ENCODE assay signal across 10 cellular contexts in genomic region chr1:224616761-224617409, GRCh38. TPM values are rescaled to one million over a fixed set of nuclear protein-coding genes. Genes with fewer than 3 reads are reported as not detected.
DNase-seq lines count a peak whose midpoint lies in the region; ATAC-seq, FAIRE-seq and TF ChIP-seq lines count a peak whose summit lies in the region.
"Had no signal": no experiment of that assay in that cellular context is flagged by ENCODE, and none has a peak within 500 bp of the region (broad histone marks: within the 10 kb centered on the region; RNA-seq: fewer than 3 reads in every experiment).

No MANE protein-coding gene starts in this region.

- H3K9ac ChIP-seq in HUES48 (ENCODE audit: low read depth, low read length), result no peak overlapping the region; the same call in 1 of the 2 replicates

- peak overlapping the region in 1 of 2 donors; percentile 47 for H3K27ac Mint-ChIP-seq in natural killer cell

- ATAC-seq in natural killer cell, result peak in 2 of 3 donors; percentile 9 to 18
- ATAC-seq in GM19463 (IDR thresholded peaks at IDR 0.05; ENCODE audit: unreplicated experiment), result no peak

- CTCF ChIA-PET in BJ (lab: Yijun Ruan, JAX), result interaction anchor here (1.8 kb wide), 1 partner anchor 27 kb away, joined by 6 read pairs; no protein-coding TSS in a partner anchor

- peaks cover 53 to 68% of the 10 kb centered on the region in 2 donors for H3K27me3 Mint-ChIP-seq in natural killer cell (ENCODE audit: low read depth in 2 of 2)

- H3K27ac ChIP-seq in HUES48 (ENCODE audit: low read depth, low read length), result no peak overlapping the region
- no peak overlapping the region for H3K27ac ChIP-seq in breast epithelium

- H3K27me3 ChIP-seq in BJ (ENCODE audit: control insufficient read depth, insufficient read depth, low read length) (peaks cover 7% of the 10 kb centered on the region), HUES48 (ENCODE audit: control insufficient read depth, insufficient read depth, low read length) (peaks cover 73% of the 10 kb centered on the region), breast epithelium (peaks cover 2 to 29% of the 10 kb centered on the region in 2 donors)

- TF ChIP-seq CTCF in BJ (IDR thresholded peaks at IDR 0.05; ENCODE audit: insufficient read depth, low read depth, low read length) (no peak), breast epithelium (IDR thresholded peaks at IDR 0.05) (no peak), natural killer cell (IDR thresholded peaks at IDR 0.05) (no peak)

- no peaks in the 10 kb centered on the region for H3K9me3 ChIP-seq in HUES48 (ENCODE audit: control insufficient read depth, insufficient read depth, low read length)
- no peaks in the 10 kb centered on the region for H3K9me3 ChIP-seq in breast epithelium

- TF ChIP-seq POLR2A in breast epithelium (IDR thresholded peaks at IDR 0.05), result no peak

- POLR2A ChIA-PET in BJ (lab: Charles Lee), result no interaction called here

- no peaks in the 10 kb centered on the region for H3K36me3 ChIP-seq in BJ (ENCODE audit: control insufficient read depth, insufficient read depth, low read length)
- no peaks in the 10 kb centered on the region for H3K36me3 ChIP-seq in HUES48 (ENCODE audit: control insufficient read depth, insufficient read depth, low read length)
- no peaks in the 10 kb centered on the region for H3K36me3 ChIP-seq in breast epithelium

- intact Hi-C loops in breast epithelium (cut with DNase I; ENCODE audit: low total_unique reads), result no loop called here
- intact Hi-C loops in natural killer cell (cut with micrococcal nuclease), result no loop called here

- H3K9me3 Mint-ChIP-seq in natural killer cell, result peaks cover 2% of the 10 kb centered on the region in 2 donors

- no peak for FAIRE-seq in HTR-8/SVneo (lab: Jason Lieb, UNC)
- FAIRE-seq: bronchial epithelial cell, GM18507 had no signal

- peaks cover 8 to 26% of the 10 kb centered on the region in 2 donors for H3K4me1 Mint-ChIP-seq in natural killer cell

- no peaks in the 10 kb centered on the region for H3K36me3 Mint-ChIP-seq in natural killer cell

- H3K4me3 ChIP-seq in BJ (ENCODE audit: low read depth, low read length) (peak overlapping the region; percentile 49), HUES48 (ENCODE audit: low read depth, low read length) (peak overlapping the region; percentile 64), breast epithelium (peak overlapping the region; percentile 39 to 71 (median 53))

- H3K4me3 Mint-ChIP-seq in natural killer cell, result peak overlapping the region; percentile 82

- DNase-seq in BJ (ENCODE audit: low read depth) (no peak), breast epithelium (ENCODE audit: low spot score in 2 of 2) (no peak), natural killer cell (no peak), HTR-8/SVneo (ENCODE audit: insufficient read length, low spot score) (no peak), OCI-M2 (lab: John Stamatoyannopoulos, UW; ENCODE audit: unreplicated experiment) (no peak), SHP77 treated with DMSO at 0.1 percent for 48 hours (lab: John Stamatoyannopoulos, UW) (no peak)

- H3K4me1 ChIP-seq in HUES48 (ENCODE audit: control insufficient read depth, insufficient read depth, low read length), result peaks cover 19% of the 10 kb centered on the region
- H3K4me1 ChIP-seq in breast epithelium, result peaks cover 0 to 12% of the 10 kb centered on the region in 2 donors

RNA-seq across cellular contexts. Expression of gene CNIH3, which starts 0.8 kb away (rescaled TPM):
- polyA plus RNA-seq in BJ (2011; rRNA removed), result 2.6 and 2.9 TPM in 2 replicates
- polyA minus RNA-seq in BJ (2011; rRNA and poly(A)+ RNA removed), result 1.9 and 6.8 TPM in 2 replicates
- total RNA-seq in breast epithelium (1 to 10 TPM; 3.8 to 5.2 (median 4.4) TPM), natural killer cell (1 to 10 TPM; 2.8 to 5.4 (median 5.0) TPM)
